ENCODE assay signal across 19 cellular contexts in genomic region chr9:9919174-9919573, GRCh38.
"Had no signal": no experiment of that assay in that cellular context is flagged by ENCODE, and none has a peak within 500 bp of the region (broad histone marks: within the 10 kb centered on the region; RNA-seq: fewer than 3 reads in every experiment).

No MANE protein-coding gene starts in this region.

- H3K27ac ChIP-seq: hepatocyte, prostate gland, spleen, thoracic aorta, WERI-Rb-1 had no signal

- DNase-seq: activated CD4-positive, alpha-beta T cell treated with anti-CD3 and anti-CD28 coated beads for 1 hour; activated CD4-positive, alpha-beta T cell treated with anti-CD3 and anti-CD28 coated beads, Interleukin-2, amount 50 U/mL, for 1 hour; activated CD8-positive, alpha-beta T cell treated with anti-CD3 and anti-CD28 coated beads, Interleukin-2, amount 10 ng/mL, durations not matched to agents 7 days and 5 days; activated gamma-delta T cell treated with Interleukin-2 at 50 U/mL for 16 hours; activated T-cell treated with anti-CD3 and anti-CD28 coated beads, Interleukin-2, amount 50 U/mL, for 1 hour; aorta; glutamatergic neuron; spleen; stimulated activated CD4-positive, alpha-beta T cell treated with anti-CD3 and anti-CD28 coated beads, Interleukin-4, amount 100 ng/mL, for 1 hour; stimulated activated naive CD4-positive, alpha-beta T cell treated with Interleukin-2 at 50 U/mL for 16 hours; WERI-Rb-1 had no signal

- H3K27me3 ChIP-seq: hepatocyte, spleen had no signal

- H3K36me3 ChIP-seq: prostate gland, spleen, thoracic aorta, WERI-Rb-1 had no signal

- H3K4me2 ChIP-seq: hepatocyte had no signal

- FAIRE-seq: frontal cortex, islet of Langerhans, TTC549 had no signal

- ATAC-seq: activated CD8-positive, alpha-beta T cell treated with anti-CD3 and anti-CD28 coated beads, Interleukin-2, amount 10 ng/mL, durations not matched to agents 7 days and 5 days; esophagus mucosa; natural killer cell treated with Interleukin-12 subunit alpha and Interleukin-12 subunit beta and Interleukin-15 and Interleukin-18, amount 100 ng/mL, for 72 hours had no signal

- H3K9me3 ChIP-seq: prostate gland had no signal

- H2AFZ ChIP-seq: hepatocyte had no signal

- H3K79me2 ChIP-seq: hepatocyte had no signal

- H3K4me3 ChIP-seq: hepatocyte, prostate gland, spleen, thoracic aorta had no signal

- H3K4me1 ChIP-seq: prostate gland, spleen had no signal
